25 cellular contexts compared by ENCODE assay signal in genomic region chr15:62966294-62966693, GRCh38.
"Had no signal": no experiment of that assay in that cellular context is flagged by ENCODE, and none has a peak within 500 bp of the region (broad histone marks: within the 10 kb centered on the region; RNA-seq: fewer than 3 reads in every experiment).

No MANE protein-coding gene starts in this region.

- H3K36me3 ChIP-seq: brain microvascular endothelial cell, esophagus squamous epithelium, gastroesophageal sphincter had no signal

- H3K27ac ChIP-seq: brain microvascular endothelial cell, epithelial cell of prostate, esophagus squamous epithelium, gastroesophageal sphincter, VCaP had no signal

- H3K9me3 ChIP-seq: esophagus squamous epithelium, gastroesophageal sphincter had no signal

- DNase-seq: activated CD4-positive, alpha-beta T cell treated with anti-CD3 and anti-CD28 coated beads for 1 hour; activated CD4-positive, alpha-beta T cell treated with anti-CD3 and anti-CD28 coated beads for 4 hours; activated CD4-positive, alpha-beta T cell treated with anti-CD3 and anti-CD28 coated beads, Interleukin-2, amount 10 ng/mL, durations not matched to agents 7 days and 5 days; activated CD4-positive, alpha-beta T cell treated with anti-CD3 and anti-CD28 coated beads, Interleukin-2, amount 50 U/mL, for 48 hours; activated CD8-positive, alpha-beta memory T cell treated with anti-CD3 and anti-CD28 coated beads for 24 hours; activated CD8-positive, alpha-beta T cell treated with anti-CD3 and anti-CD28 coated beads for 36 hours; activated effector memory CD4-positive, alpha-beta T cell treated with Interleukin-2 at 50 U/mL for 16 hours; activated gamma-delta T cell treated with Interleukin-2 at 50 U/mL for 16 hours; activated naive CD4-positive, alpha-beta T cell treated with anti-CD3 and anti-CD28 coated beads, Interleukin-2, amount 50 U/mL, for 16 hours; activated naive CD4-positive, alpha-beta T cell treated with Interleukin-2 at 50 U/mL for 16 hours; activated T-cell treated with anti-CD3 and anti-CD28 coated beads, Interleukin-2, amount 50 U/mL, for 4 hours; amniotic stem cell; anterior cingulate cortex; brain microvascular endothelial cell; cortex of kidney; dermis blood vessel endothelial cell; effector CD8-positive, alpha-beta T cell; esophagus squamous epithelium; foreskin melanocyte; T-helper 2 cell had no signal

- H3K27me3 ChIP-seq: brain microvascular endothelial cell, esophagus squamous epithelium, gastroesophageal sphincter had no signal

- H3K4me1 ChIP-seq: gastroesophageal sphincter had no signal

- H3K4me3 ChIP-seq: esophagus squamous epithelium, gastroesophageal sphincter had no signal

- ATAC-seq: activated CD8-positive, alpha-beta T cell treated with anti-CD3 and anti-CD28 coated beads for 36 hours; activated T-cell treated with anti-CD3 and anti-CD28 coated beads, Interleukin-2, amount 50 U/mL, for 4 hours; activated T-helper 17 cell treated with anti-CD3 and anti-CD28 coated beads, Interleukin-2, amount 50 U/mL, for 72 hours; gastroesophageal sphincter; WTC11 had no signal
